ENCODE assay signal across 18 cellular contexts in the genomic region with DNA sequence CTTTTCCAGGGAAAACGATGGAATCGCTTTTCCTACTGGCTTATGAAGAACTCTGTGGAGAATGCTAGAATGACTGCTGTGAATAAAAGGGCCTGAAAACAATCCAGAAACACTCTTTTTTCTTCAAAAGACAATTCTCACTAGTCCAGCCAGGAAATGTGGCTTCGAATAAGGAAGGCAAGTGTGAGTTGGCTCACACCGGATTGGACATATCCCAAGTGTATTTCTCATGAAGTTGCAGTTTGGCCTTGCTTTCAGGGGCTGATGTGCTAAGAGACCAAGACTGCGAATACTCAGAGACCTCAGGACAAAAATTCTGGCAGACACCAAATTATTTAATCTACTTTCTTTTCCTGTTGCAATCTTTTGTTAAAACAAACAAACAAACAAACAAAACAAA. TPM values are rescaled to one million over a fixed set of nuclear protein-coding genes. Genes with fewer than 3 reads are reported as not detected.
DNase-seq lines count a peak whose midpoint lies in the region; ATAC-seq and TF ChIP-seq lines count a peak whose summit lies in the region.
"Had no signal": no experiment of that assay in that cellular context is flagged by ENCODE, and none has a peak within 500 bp of the region (broad histone marks: within the 10 kb centered on the region; RNA-seq: fewer than 3 reads in every experiment).

No MANE protein-coding gene starts in this region.

- H3K27ac ChIP-seq in left lung (peak overlapping the region in 1 of 2 donors; percentile 20), suprapubic skin (peak overlapping the region; percentile 11)
- H3K27ac ChIP-seq: right lobe of liver, WERI-Rb-1 had no signal

- no peak overlapping the region for H3K4me3 ChIP-seq in left lung
- no peak overlapping the region for H3K4me3 ChIP-seq in suprapubic skin
- H3K4me3 ChIP-seq: right lobe of liver had no signal

- H3K27me3 ChIP-seq in left lung (no peaks in the 10 kb centered on the region), suprapubic skin (no peaks in the 10 kb centered on the region)
- H3K27me3 ChIP-seq: right lobe of liver had no signal

- 60% methylated on average over 5 of the region's 5 CpGs for WGBS in suprapubic skin

- TF ChIP-seq CTCF in left lung (IDR thresholded peaks at IDR 0.05) (no peak), suprapubic skin (IDR thresholded peaks at IDR 0.05) (no peak)

- TF ChIP-seq EP300 in suprapubic skin (IDR thresholded peaks at IDR 0.05), result no peak

- DNase-seq in M059J (ENCODE audit: low read depth), result peak; percentile 27
- peak; percentile 66 for DNase-seq in fibroblast of gingiva (ENCODE audit: low read depth)
- DNase-seq in left lung, result no peak
- DNase-seq in suprapubic skin (ENCODE audit: low spot score in 2 of 2), result no peak
- DNase-seq in DMS53 (lab: John Stamatoyannopoulos, UW), result no peak
- no peak for DNase-seq in RPMI8226
- DNase-seq: endodermal cell; GOT3; KG1; kidney glomerular epithelial cell; natural killer cell; NCI-H1694; NCI-H524; right lobe of liver; stimulated activated naive CD8-positive, alpha-beta T cell treated with anti-CD3 and anti-CD28 coated beads, Interleukin-15, Interleukin-2, amounts not matched to agents 100 U/mL and 50 U/mL, for 24 hours; WERI-Rb-1 had no signal

- peak; percentile 40 for ATAC-seq in left lung
- no peak for ATAC-seq in GM21529 (IDR thresholded peaks at IDR 0.05; ENCODE audit: unreplicated experiment)
- no peak for ATAC-seq in HG03571 (IDR thresholded peaks at IDR 0.05; ENCODE audit: unreplicated experiment)
- ATAC-seq: natural killer cell; right lobe of liver; stimulated activated naive CD8-positive, alpha-beta T cell treated with anti-CD3 and anti-CD28 coated beads, Interleukin-15, Interleukin-2, amounts not matched to agents 100 U/mL and 50 U/mL, for 24 hours had no signal

- intact Hi-C loops in left lung (cut with DNase I), result no loop called here

- no peaks in the 10 kb centered on the region for H3K9me3 ChIP-seq in left lung
- no peaks in the 10 kb centered on the region for H3K9me3 ChIP-seq in suprapubic skin
- H3K9me3 ChIP-seq: right lobe of liver had no signal

- no peak for TF ChIP-seq POLR2A in suprapubic skin (IDR thresholded peaks at IDR 0.05)

- H3K36me3 ChIP-seq in left lung, result no peaks in the 10 kb centered on the region
- no peaks in the 10 kb centered on the region for H3K36me3 ChIP-seq in suprapubic skin
- H3K36me3 ChIP-seq: right lobe of liver, WERI-Rb-1 had no signal

- no peaks in the 10 kb centered on the region for H3K4me1 ChIP-seq in left lung
- no peaks in the 10 kb centered on the region for H3K4me1 ChIP-seq in suprapubic skin
- H3K4me1 ChIP-seq: right lobe of liver had no signal

RNA-seq across cellular contexts. Expression of gene FIGN, which starts 54.0 kb away (rescaled TPM):
- 1.5 and 3.4 TPM in 2 replicates for total RNA-seq in M059J (2014; rRNA removed; shearing (Covaris generic))
- total RNA-seq in left lung, result 1 to 10 TPM; 4.9 to 6.3 TPM
- total RNA-seq in suprapubic skin, result 1 to 10 TPM; 1.6 to 2.2 (median 1.9) TPM
- total RNA-seq: natural killer cell had no signal

Comparison
In these comparisons a context has a peak if more than half of its experiments do, and no peak if none do; other contexts are left out.
1. DNase-seq: peak in M059J (single experiment) and fibroblast of gingiva (single experiment); none in left lung (0 of 2), suprapubic skin (0 of 2), DMS53 (single experiment) and RPMI8226 (single experiment).